1 cellular context compared by ENCODE assay signal in the genomic region with DNA sequence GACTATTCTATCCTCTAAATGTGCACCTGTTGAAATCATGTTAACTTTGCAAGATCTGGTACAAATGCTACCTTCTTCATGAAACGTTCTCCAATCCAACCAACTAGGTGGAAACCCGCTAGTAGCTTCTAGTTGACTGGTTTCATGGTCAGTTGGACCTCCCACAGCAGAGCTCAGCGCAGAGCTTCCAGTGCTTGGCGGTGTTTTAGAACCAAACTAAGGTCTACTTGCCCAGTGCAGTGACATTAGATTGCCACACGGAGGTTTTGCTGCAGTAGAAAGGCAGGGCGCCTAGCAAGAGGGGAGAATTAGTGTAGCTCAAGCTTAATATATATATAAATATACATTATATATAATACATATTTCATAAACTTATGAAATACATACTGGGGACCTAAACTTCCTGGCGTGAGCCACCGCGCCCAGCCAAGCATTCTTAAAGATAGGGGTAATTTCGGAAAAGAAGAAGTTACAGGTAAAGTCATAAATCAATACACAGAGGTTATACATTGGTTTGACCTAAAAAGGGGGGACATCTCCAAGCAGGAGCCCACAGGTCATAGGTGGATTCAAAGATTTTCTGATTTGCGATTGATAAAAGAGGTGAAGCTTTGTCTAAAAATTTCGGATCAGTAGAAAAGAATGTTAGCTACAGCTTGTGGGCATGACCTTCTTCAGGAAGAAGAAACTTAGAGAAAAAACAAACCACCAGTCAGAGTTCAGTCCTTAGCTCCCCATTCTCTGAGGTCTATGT.
A peak's percentile ranks its signal among the peaks of the same experiment; 100 is the strongest.
TF ChIP-seq lines count a peak whose summit lies in the region.

No MANE protein-coding gene starts in this region.

TF ChIP-seq in HepG2, 621 proteins besides CTCF, POLR2A, EP300 and RAD21:
- TF ChIP-seq ZNF251 (CRISPR knock-in tag; IDR thresholded peaks at IDR 0.05), result no peak
- peak; percentile 54; the same call in 1 of the 2 replicates for TF ChIP-seq ZBTB38 (CRISPR knock-in tag; IDR thresholded peaks at IDR 0.05)
- TF ChIP-seq, protein P1, sequence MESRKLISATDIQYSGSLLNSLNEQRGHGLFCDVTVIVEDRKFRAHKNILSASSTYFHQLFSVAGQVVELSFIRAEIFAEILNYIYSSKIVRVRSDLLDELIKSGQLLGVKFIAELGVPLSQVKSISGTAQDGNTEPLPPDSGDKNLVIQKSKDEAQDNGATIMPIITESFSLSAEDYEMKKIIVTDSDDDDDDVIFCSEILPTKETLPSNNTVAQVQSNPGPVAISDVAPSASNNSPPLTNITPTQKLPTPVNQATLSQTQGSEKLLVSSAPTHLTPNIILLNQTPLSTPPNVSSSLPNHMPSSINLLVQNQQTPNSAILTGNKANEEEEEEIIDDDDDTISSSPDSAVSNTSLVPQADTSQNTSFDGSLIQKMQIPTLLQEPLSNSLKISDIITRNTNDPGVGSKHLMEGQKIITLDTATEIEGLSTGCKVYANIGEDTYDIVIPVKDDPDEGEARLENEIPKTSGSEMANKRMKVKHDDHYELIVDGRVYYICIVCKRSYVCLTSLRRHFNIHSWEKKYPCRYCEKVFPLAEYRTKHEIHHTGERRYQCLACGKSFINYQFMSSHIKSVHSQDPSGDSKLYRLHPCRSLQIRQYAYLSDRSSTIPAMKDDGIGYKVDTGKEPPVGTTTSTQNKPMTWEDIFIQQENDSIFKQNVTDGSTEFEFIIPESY (CRISPR knock-in tag; IDR thresholded peaks at IDR 0.05), result peak; percentile 95
- 0 out of 2 replicates have a peak, but pooled peaks have one; percentile 17 for TF ChIP-seq GATAD2A (CRISPR knock-in tag; IDR thresholded peaks at IDR 0.05)
- no peak for TF ChIP-seq MAFG (CRISPR knock-in tag; IDR thresholded peaks at IDR 0.05)
- no peak for TF ChIP-seq SRSF4 (IDR thresholded peaks at IDR 0.05; ENCODE audit: low read depth, low read length, poor library complexity, severe bottlenecking)
